ENCODE assay signal across 18 cellular contexts in genomic region chr9:89243296-89244061, GRCh38.
DNase-seq lines count a peak whose midpoint lies in the region; ATAC-seq and TF ChIP-seq lines count a peak whose summit lies in the region.
"Had no signal": no experiment of that assay in that cellular context is flagged by ENCODE, and none has a peak within 500 bp of the region (broad histone marks: within the 10 kb centered on the region; RNA-seq: fewer than 3 reads in every experiment).

No MANE protein-coding gene starts in this region.

- H3K4me1 Mint-ChIP-seq in neural progenitor cell, result peaks cover 21% of the 10 kb centered on the region
- H3K4me1 Mint-ChIP-seq: B cell had no signal

- H3K4me3 ChIP-seq in lower lobe of right lung (no peak overlapping the region), neural progenitor cell (no peak overlapping the region)

- no peak overlapping the region for H3K4me3 Mint-ChIP-seq in neural progenitor cell
- H3K4me3 Mint-ChIP-seq: B cell; CD4-positive, alpha-beta T cell had no signal

- H3K4me1 ChIP-seq in lower lobe of right lung (no peaks in the 10 kb centered on the region), neural progenitor cell (peaks cover 20% of the 10 kb centered on the region)

- intact Hi-C loops in lower lobe of right lung (cut with DNase I), result no loop called here

- no peaks in the 10 kb centered on the region for H4K20me1 ChIP-seq in neural progenitor cell (ENCODE audit: low read depth)

- no peaks in the 10 kb centered on the region for H3K9me3 Mint-ChIP-seq in neural progenitor cell

- H3K27me3 Mint-ChIP-seq in neural progenitor cell (ENCODE audit: insufficient read depth, low read depth), result peaks cover 5% of the 10 kb centered on the region

- H3K27ac ChIP-seq in lower lobe of right lung (peak overlapping the region; percentile 57), neural progenitor cell (no peak overlapping the region)

- no peak overlapping the region for H2AFZ ChIP-seq in neural progenitor cell (replicated peaks)

- DNase-seq in DMS79 treated with DMSO at 0.1 percent for 48 hours (lab: John Stamatoyannopoulos, UW) (peak; percentile 85), NCI-H1105 (lab: John Stamatoyannopoulos, UW) (peak; percentile 44), NCI-H748 (lab: John Stamatoyannopoulos, UW; ENCODE audit: unreplicated experiment) (peak; percentile 86), lower lobe of right lung (no peak), neural progenitor cell (ENCODE audit: low spot score) (no peak)
- DNase-seq in activated CD8-positive, alpha-beta memory T cell treated with anti-CD3 and anti-CD28 coated beads for 24 hours, result no peak
- DNase-seq: CD4-positive, alpha-beta T cell; H7; Kasumi-1; NCI-H187; NCI-H226; NCI-H526; SK-N-SH; T-helper 1 cell had no signal

- H3K9me3 ChIP-seq in lower lobe of right lung, result no peaks in the 10 kb centered on the region
- no peaks in the 10 kb centered on the region for H3K9me3 ChIP-seq in neural progenitor cell (ENCODE audit: low read depth)
- H3K9me3 ChIP-seq: SK-N-SH had no signal

- H3F3A ChIP-seq in neural progenitor cell (ENCODE audit: low read depth), result peaks cover 12% of the 10 kb centered on the region

- no peak overlapping the region for H3K9ac ChIP-seq in neural progenitor cell
- H3K9ac ChIP-seq: SK-N-SH had no signal

- H3K36me3 Mint-ChIP-seq in neural progenitor cell, result no peaks in the 10 kb centered on the region

- no peaks in the 10 kb centered on the region for H3K79me2 ChIP-seq in neural progenitor cell (ENCODE audit: low read depth)

- H3K36me3 ChIP-seq in lower lobe of right lung (no peaks in the 10 kb centered on the region), neural progenitor cell (no peaks in the 10 kb centered on the region)

- H3K27ac Mint-ChIP-seq in neural progenitor cell, result no peak overlapping the region
- H3K27ac Mint-ChIP-seq: B cell; CD4-positive, alpha-beta T cell had no signal

- peak; percentile 89 to 93 for ATAC-seq in lower lobe of right lung
- ATAC-seq in GM21390 (IDR thresholded peaks at IDR 0.05; ENCODE audit: unreplicated experiment), result no peak
- ATAC-seq: Panc1, Right ventricle myocardium inferior had no signal

- TF ChIP-seq CTCF in lower lobe of right lung (IDR thresholded peaks at IDR 0.05), result no peak
- no peak for TF ChIP-seq CTCF in neural progenitor cell (IDR thresholded peaks at IDR 0.05)

- no peak overlapping the region for H3K4me2 ChIP-seq in neural progenitor cell
- H3K4me2 ChIP-seq: SK-N-SH had no signal

- H3K27me3 ChIP-seq in lower lobe of right lung (ENCODE audit: low read depth), result no peaks in the 10 kb centered on the region
- H3K27me3 ChIP-seq in neural progenitor cell, result no peaks in the 10 kb centered on the region

Comparison
In these comparisons a context has a peak if more than half of its experiments do, and no peak if none do; other contexts are left out.
1. DNase-seq: peak in DMS79 treated with DMSO at 0.1 percent for 48 hours (single experiment), NCI-H1105 (single experiment) and NCI-H748 (single experiment); none in lower lobe of right lung (single experiment), activated CD8-positive, alpha-beta memory T cell treated with anti-CD3 and anti-CD28 coated beads for 24 hours (single experiment) and neural progenitor cell (single experiment).